ENCODE assay signal across 27 cellular contexts in genomic region chr2:175676813-175677212, GRCh38.
A peak's percentile ranks its signal among the peaks of the same experiment; 100 is the strongest.
DNase-seq lines count a peak whose midpoint lies in the region; TF ChIP-seq lines count a peak whose summit lies in the region.
"Had no signal": no experiment of that assay in that cellular context is flagged by ENCODE, and none has a peak within 500 bp of the region (broad histone marks: within the 10 kb centered on the region; RNA-seq: fewer than 3 reads in every experiment).

No MANE protein-coding gene starts in this region.

- no TSS peak for BruUV-seq in A673 (replicated peaks; lab: Mats Ljungman, UMichigan)

- no peak overlapping the region for H3K4me3 Mint-ChIP-seq in endothelial cell (ENCODE audit: unreplicated experiment)
- H3K4me3 Mint-ChIP-seq: activated CD4-positive, alpha-beta T cell treated with anti-CD3 and anti-CD28 coated beads, Interleukin-2, amount 10 ng/mL, durations not matched to agents 24 days and 14 days; activated T-helper 1 cell treated with anti-CD3 and anti-CD28 coated beads, Interleukin-12 subunit alpha, Interleukin-12 subunit beta, Interleukin-2, Interleukin-4 antibody, amounts not matched to agents 30 ng/mL and 10 ng/mL and 1 ng/mL, durations not matched to agents 14 hours and 24 hours and 36 hours; effector memory CD8-positive, alpha-beta T cell; natural killer cell had no signal

- no peaks in the 10 kb centered on the region for H3K36me3 ChIP-seq in A673 (ENCODE audit: insufficient read depth, low read length, poor library complexity, severe bottlenecking)
- H3K36me3 ChIP-seq in GM06990 (ENCODE audit: control insufficient read depth, insufficient read depth, low read length) = no peaks in the 10 kb centered on the region
- H3K36me3 ChIP-seq: esophagus muscularis mucosa, HAP-1, upper lobe of right lung had no signal

- no peaks in the 10 kb centered on the region for H3K4me1 Mint-ChIP-seq in endothelial cell (ENCODE audit: unreplicated experiment)
- H3K4me1 Mint-ChIP-seq: activated CD4-positive, alpha-beta T cell treated with anti-CD3 and anti-CD28 coated beads, Interleukin-2, amount 10 ng/mL, durations not matched to agents 24 days and 14 days; natural killer cell had no signal

- H3K4me1 ChIP-seq in A673 (ENCODE audit: insufficient read depth, low read length, poor library complexity, severe bottlenecking) = no peaks in the 10 kb centered on the region
- H3K4me1 ChIP-seq: esophagus muscularis mucosa, HAP-1, upper lobe of right lung had no signal

- H3K27me3 ChIP-seq in A673 (replicated peaks; ENCODE audit: insufficient read depth, low read depth, low read length, poor library complexity) (no peaks in the 10 kb centered on the region), GM06990 (replicated peaks; ENCODE audit: control insufficient read depth, insufficient read depth, low read length) (no peaks in the 10 kb centered on the region)
- H3K27me3 ChIP-seq: upper lobe of right lung had no signal

- CTCF ChIA-PET in A673 (lab: Charles Lee) = interaction anchor here (1.3 kb wide), 1 partner anchor 13 kb away, joined by 4 read pairs; no protein-coding TSS in a partner anchor

- H3K27me3 Mint-ChIP-seq in endothelial cell (ENCODE audit: unreplicated experiment) = peaks cover 2% of the 10 kb centered on the region
- H3K27me3 Mint-ChIP-seq: activated CD4-positive, alpha-beta T cell treated with anti-CD3 and anti-CD28 coated beads, Interleukin-2, amount 10 ng/mL, durations not matched to agents 24 days and 14 days had no signal

- H3K4me3 ChIP-seq in A673 (ENCODE audit: low read depth, low read length, poor library complexity, severe bottlenecking) (no peak overlapping the region), GM06990 (replicated peaks; ENCODE audit: low read depth, low read length) (no peak overlapping the region)
- H3K4me3 ChIP-seq: esophagus muscularis mucosa, HAP-1, upper lobe of right lung had no signal

- no peaks in the 10 kb centered on the region for H3K36me3 Mint-ChIP-seq in endothelial cell (ENCODE audit: low read depth, unreplicated experiment)
- H3K36me3 Mint-ChIP-seq: natural killer cell had no signal

- TF ChIP-seq CTCF in A673 (conservative IDR thresholded peaks at IDR 0.05; ENCODE audit: low read depth, low read length) (peak; percentile 38; the same call in 1 of the 2 replicates), GM06990 (IDR thresholded peaks at IDR 0.05; ENCODE audit: insufficient read depth, low read length, poor library complexity, severe bottlenecking) (peak; percentile 9), endothelial cell (IDR thresholded peaks at IDR 0.05; ENCODE audit: unreplicated experiment) (peak; percentile 43), GM20000 (IDR thresholded peaks at IDR 0.05; ENCODE audit: extremely low read depth, missing control alignments) (no peak)

- no peaks in the 10 kb centered on the region for H3K9me3 Mint-ChIP-seq in endothelial cell (ENCODE audit: unreplicated experiment)
- H3K9me3 Mint-ChIP-seq: activated CD4-positive, alpha-beta T cell treated with anti-CD3 and anti-CD28 coated beads, Interleukin-2, amount 10 ng/mL, durations not matched to agents 24 days and 14 days; activated T-helper 1 cell treated with anti-CD3 and anti-CD28 coated beads, Interleukin-12 subunit alpha, Interleukin-12 subunit beta, Interleukin-2, Interleukin-4 antibody, amounts not matched to agents 30 ng/mL and 10 ng/mL and 1 ng/mL, durations not matched to agents 14 hours and 24 hours and 36 hours; effector memory CD8-positive, alpha-beta T cell had no signal

- intact Hi-C loops in A673 (cut with micrococcal nuclease; ENCODE audit: unreplicated experiment) = no loop called here

- DNase-seq in A673 (ENCODE audit: low spot score) = peak; percentile 16
- no peak for DNase-seq in GM06990 (ENCODE audit: extremely low read depth, insufficient read length)
- DNase-seq in NAMALWA (ENCODE audit: low spot score) = peak; percentile 24
- no peak for DNase-seq in endothelial cell (ENCODE audit: low spot score)
- no peak for DNase-seq in dedifferentiated amniotic fluid mesenchymal stem cell (ENCODE audit: extremely low spot score)
- DNase-seq in stimulated activated naive CD4-positive, alpha-beta T cell treated with Interleukin-2 at 50 U/mL for 16 hours (lab: John Stamatoyannopoulos, UW) = no peak
- DNase-seq in GM20000 (ENCODE audit: low spot score) = no peak
- DNase-seq in HuH-7 (ENCODE audit: low spot score) = no peak
- DNase-seq: ACHN; activated CD4-positive, alpha-beta T cell treated with anti-CD3 and anti-CD28 coated beads, Interleukin-2, amount 10 ng/mL, durations not matched to agents 24 days and 14 days; activated naive CD4-positive, alpha-beta T cell treated with anti-CD3 and anti-CD28 coated beads, Interleukin-2, amount 50 U/mL, for 16 hours; amygdala; C1 segment of cervical spinal cord; effector memory CD8-positive, alpha-beta T cell; hippocampal formation; islet precursor cell; natural killer cell; NCI-H146; NCI-H2171; NCI-H524 treated with DMSO at 0.1 percent for 48 hours; small intestine; stimulated activated CD4-positive, alpha-beta T cell treated with anti-CD3 and anti-CD28 coated beads, Interleukin-1b, Interleukin-23, amount 100 ng/mL, for 48 hours; upper lobe of right lung had no signal

- no peaks in the 10 kb centered on the region for H3K9me3 ChIP-seq in A673 (ENCODE audit: low read depth, low read length, poor library complexity, severe bottlenecking)
- H3K9me3 ChIP-seq: HAP-1, upper lobe of right lung had no signal

- H3K27ac ChIP-seq in A673 (ENCODE audit: low read depth, low read length, poor library complexity, severe bottlenecking) = no peak overlapping the region
- H3K27ac ChIP-seq: esophagus muscularis mucosa, upper lobe of right lung, VCaP had no signal

- POLR2A ChIA-PET in A673 (lab: Charles Lee; ENCODE audit: low non-redundant PET) = no interaction called here

- H3K27ac Mint-ChIP-seq in endothelial cell (ENCODE audit: unreplicated experiment) = no peak overlapping the region
- H3K27ac Mint-ChIP-seq: activated CD4-positive, alpha-beta T cell treated with anti-CD3 and anti-CD28 coated beads, Interleukin-2, amount 10 ng/mL, durations not matched to agents 24 days and 14 days; activated T-helper 1 cell treated with anti-CD3 and anti-CD28 coated beads, Interleukin-12 subunit alpha, Interleukin-12 subunit beta, Interleukin-2, Interleukin-4 antibody, amounts not matched to agents 30 ng/mL and 10 ng/mL and 1 ng/mL, durations not matched to agents 14 hours and 24 hours and 36 hours; effector memory CD8-positive, alpha-beta T cell; natural killer cell had no signal

Comparison
In these comparisons a context has a peak if more than half of its experiments do, and no peak if none do; other contexts are left out.
1. DNase-seq: peak in A673 (single experiment) and NAMALWA (single experiment); none in GM06990 (single experiment), endothelial cell (single experiment), dedifferentiated amniotic fluid mesenchymal stem cell (single experiment), stimulated activated naive CD4-positive, alpha-beta T cell treated with Interleukin-2 at 50 U/mL for 16 hours (single experiment), GM20000 (single experiment) and HuH-7 (single experiment).